In the genomic region with DNA sequence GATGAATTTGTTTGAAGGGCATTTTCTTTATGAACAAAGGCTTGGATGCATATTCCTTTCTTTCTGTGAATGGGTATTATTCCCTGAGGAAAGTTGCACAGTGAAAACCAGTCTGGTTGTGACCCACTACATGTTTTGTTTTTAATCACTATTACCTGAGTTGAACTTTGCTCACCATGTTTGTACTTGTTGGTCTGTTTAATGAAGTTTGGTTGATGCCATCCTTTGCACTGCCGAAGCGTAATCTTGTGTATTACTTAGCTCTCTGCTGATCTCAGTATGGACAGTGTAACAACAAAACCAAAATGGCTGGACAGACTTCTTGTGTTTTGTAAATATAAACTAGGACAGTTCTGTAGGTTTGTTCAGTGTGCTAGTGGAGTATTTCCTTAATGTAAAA, we compare ENCODE assay signal across 1 cellular context.
A peak's percentile ranks its signal among the peaks of the same experiment; 100 is the strongest.
TF ChIP-seq lines count a peak whose summit lies in the region.

No MANE protein-coding gene starts in this region.

TF ChIP-seq in liver, 16 proteins besides CTCF, POLR2A, EP300 and RAD21:
- TF ChIP-seq TAF1 (conservative IDR thresholded peaks at IDR 0.05) (no peak), SP1 (IDR thresholded peaks at IDR 0.05) (peak; percentile 37), HNF4G (IDR thresholded peaks at IDR 0.05) (peak; percentile 33), HNF4A (conservative IDR thresholded peaks at IDR 0.05) (peak; percentile 72 to 77), JUND (IDR thresholded peaks at IDR 0.05) (no peak), RXRA (IDR thresholded peaks at IDR 0.05) (peak; percentile 60 to 70), NR2F2 (IDR thresholded peaks at IDR 0.05) (no peak), FOXA2 (IDR thresholded peaks at IDR 0.05) (peak; percentile 16), YY1 (IDR thresholded peaks at IDR 0.05) (peak; percentile 35), EGR1 (IDR thresholded peaks at IDR 0.05; ENCODE audit: low read depth in 2 of 2) (no peak), GABPA (IDR thresholded peaks at IDR 0.05 in 1 of 2, conservative IDR thresholded peaks at IDR 0.05 in 1 of 2) (no peak), FOXA1 (IDR thresholded peaks at IDR 0.05) (no peak)
- TF ChIP-seq, protein P1, sequence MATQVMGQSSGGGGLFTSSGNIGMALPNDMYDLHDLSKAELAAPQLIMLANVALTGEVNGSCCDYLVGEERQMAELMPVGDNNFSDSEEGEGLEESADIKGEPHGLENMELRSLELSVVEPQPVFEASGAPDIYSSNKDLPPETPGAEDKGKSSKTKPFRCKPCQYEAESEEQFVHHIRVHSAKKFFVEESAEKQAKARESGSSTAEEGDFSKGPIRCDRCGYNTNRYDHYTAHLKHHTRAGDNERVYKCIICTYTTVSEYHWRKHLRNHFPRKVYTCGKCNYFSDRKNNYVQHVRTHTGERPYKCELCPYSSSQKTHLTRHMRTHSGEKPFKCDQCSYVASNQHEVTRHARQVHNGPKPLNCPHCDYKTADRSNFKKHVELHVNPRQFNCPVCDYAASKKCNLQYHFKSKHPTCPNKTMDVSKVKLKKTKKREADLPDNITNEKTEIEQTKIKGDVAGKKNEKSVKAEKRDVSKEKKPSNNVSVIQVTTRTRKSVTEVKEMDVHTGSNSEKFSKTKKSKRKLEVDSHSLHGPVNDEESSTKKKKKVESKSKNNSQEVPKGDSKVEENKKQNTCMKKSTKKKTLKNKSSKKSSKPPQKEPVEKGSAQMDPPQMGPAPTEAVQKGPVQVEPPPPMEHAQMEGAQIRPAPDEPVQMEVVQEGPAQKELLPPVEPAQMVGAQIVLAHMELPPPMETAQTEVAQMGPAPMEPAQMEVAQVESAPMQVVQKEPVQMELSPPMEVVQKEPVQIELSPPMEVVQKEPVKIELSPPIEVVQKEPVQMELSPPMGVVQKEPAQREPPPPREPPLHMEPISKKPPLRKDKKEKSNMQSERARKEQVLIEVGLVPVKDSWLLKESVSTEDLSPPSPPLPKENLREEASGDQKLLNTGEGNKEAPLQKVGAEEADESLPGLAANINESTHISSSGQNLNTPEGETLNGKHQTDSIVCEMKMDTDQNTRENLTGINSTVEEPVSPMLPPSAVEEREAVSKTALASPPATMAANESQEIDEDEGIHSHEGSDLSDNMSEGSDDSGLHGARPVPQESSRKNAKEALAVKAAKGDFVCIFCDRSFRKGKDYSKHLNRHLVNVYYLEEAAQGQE (IDR thresholded peaks at IDR 0.05), result no peak
- TF ChIP-seq, protein P2, sequence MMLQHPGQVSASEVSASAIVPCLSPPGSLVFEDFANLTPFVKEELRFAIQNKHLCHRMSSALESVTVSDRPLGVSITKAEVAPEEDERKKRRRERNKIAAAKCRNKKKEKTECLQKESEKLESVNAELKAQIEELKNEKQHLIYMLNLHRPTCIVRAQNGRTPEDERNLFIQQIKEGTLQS (IDR thresholded peaks at IDR 0.05), result no peak
- TF ChIP-seq, protein P3, sequence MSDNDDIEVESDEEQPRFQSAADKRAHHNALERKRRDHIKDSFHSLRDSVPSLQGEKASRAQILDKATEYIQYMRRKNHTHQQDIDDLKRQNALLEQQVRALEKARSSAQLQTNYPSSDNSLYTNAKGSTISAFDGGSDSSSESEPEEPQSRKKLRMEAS (IDR thresholded peaks at IDR 0.05), result no peak
- TF ChIP-seq, protein P4, sequence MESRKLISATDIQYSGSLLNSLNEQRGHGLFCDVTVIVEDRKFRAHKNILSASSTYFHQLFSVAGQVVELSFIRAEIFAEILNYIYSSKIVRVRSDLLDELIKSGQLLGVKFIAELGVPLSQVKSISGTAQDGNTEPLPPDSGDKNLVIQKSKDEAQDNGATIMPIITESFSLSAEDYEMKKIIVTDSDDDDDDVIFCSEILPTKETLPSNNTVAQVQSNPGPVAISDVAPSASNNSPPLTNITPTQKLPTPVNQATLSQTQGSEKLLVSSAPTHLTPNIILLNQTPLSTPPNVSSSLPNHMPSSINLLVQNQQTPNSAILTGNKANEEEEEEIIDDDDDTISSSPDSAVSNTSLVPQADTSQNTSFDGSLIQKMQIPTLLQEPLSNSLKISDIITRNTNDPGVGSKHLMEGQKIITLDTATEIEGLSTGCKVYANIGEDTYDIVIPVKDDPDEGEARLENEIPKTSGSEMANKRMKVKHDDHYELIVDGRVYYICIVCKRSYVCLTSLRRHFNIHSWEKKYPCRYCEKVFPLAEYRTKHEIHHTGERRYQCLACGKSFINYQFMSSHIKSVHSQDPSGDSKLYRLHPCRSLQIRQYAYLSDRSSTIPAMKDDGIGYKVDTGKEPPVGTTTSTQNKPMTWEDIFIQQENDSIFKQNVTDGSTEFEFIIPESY (IDR thresholded peaks at IDR 0.05), result no peak
